ENCODE assay signal across 17 cellular contexts in the genomic region with DNA sequence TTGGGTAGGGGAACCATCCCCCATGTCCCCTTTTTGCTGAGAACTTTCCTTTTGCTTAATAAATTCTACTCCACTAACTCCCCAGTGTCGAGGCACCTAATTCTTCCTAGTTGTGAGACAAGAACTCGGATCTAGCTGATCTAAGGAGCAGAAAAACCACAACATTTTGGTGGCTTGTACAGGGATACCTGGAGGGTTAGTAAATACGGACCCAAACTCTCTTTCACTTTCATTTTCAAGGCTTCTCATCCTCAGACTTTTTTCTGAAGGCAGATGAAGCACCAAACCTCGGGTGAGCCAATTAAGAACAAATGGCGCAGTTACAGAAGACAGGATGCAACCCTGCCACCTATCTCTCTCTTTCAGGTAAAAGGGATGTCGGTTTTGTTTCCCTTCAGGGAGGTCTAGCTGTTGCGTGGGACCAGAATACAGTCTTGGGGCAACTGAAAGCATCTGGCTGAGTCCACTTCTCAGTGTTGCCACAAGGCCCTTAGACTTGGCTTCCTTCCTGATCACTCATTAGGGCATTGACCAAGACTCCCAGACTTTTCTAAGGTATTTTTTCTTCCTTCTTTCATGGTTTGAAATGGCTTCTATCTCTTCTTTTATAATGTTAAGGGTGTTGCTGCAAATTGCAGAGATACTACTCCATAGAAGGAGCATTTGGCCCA. TPM values are rescaled to one million over a fixed set of nuclear protein-coding genes. Genes with fewer than 3 reads are reported as not detected.
DNase-seq lines count a peak whose midpoint lies in the region; ATAC-seq and TF ChIP-seq lines count a peak whose summit lies in the region.
"Had no signal": no experiment of that assay in that cellular context is flagged by ENCODE, and none has a peak within 500 bp of the region (broad histone marks: within the 10 kb centered on the region; RNA-seq: fewer than 3 reads in every experiment).

No MANE protein-coding gene starts in this region.

- no peaks in the 10 kb centered on the region for H3K27me3 ChIP-seq in MM.1S (replicated peaks; ENCODE audit: insufficient read depth, low read length)
- H3K27me3 ChIP-seq in H7 (ENCODE audit: control insufficient read depth, insufficient read depth, low read length) = no peaks in the 10 kb centered on the region
- H3K27me3 ChIP-seq: tibial nerve had no signal

- H3K4me3 ChIP-seq in MM.1S (ENCODE audit: low read length) (peak overlapping the region; percentile 54), H7 (ENCODE audit: insufficient read depth, low read depth, low read length) (no peak overlapping the region)
- H3K4me3 ChIP-seq: GM23338, tibial nerve had no signal

- peak overlapping the region; percentile 63 to 70 for H3K4me3 Mint-ChIP-seq in effector memory CD8-positive, alpha-beta T cell
- H3K4me3 Mint-ChIP-seq: CD4-positive, alpha-beta T cell; GM23338 had no signal

- H3K9ac ChIP-seq in MM.1S (ENCODE audit: low read length) = peak overlapping the region; percentile 37; the same call in 1 of the 2 replicates

- peak overlapping the region; percentile 78 for H2AFZ ChIP-seq in MM.1S (ENCODE audit: low read length)
- H2AFZ ChIP-seq: GM23338 had no signal

- H4K20me1 ChIP-seq in MM.1S (ENCODE audit: insufficient read depth, low read length) = no peaks in the 10 kb centered on the region

- ATAC-seq in effector memory CD8-positive, alpha-beta T cell (replicated peaks) = no peak
- ATAC-seq in GM18520 (IDR thresholded peaks at IDR 0.05; ENCODE audit: unreplicated experiment) (no peak), omental fat pad (ENCODE audit: low FRiP score) (no peak)
- ATAC-seq: GM23338 had no signal

- H3F3A ChIP-seq in MM.1S (ENCODE audit: insufficient read depth, low read length) = no peaks in the 10 kb centered on the region; the same call in 1 of the 2 replicates

- no peaks in the 10 kb centered on the region for H3K9me3 ChIP-seq in MM.1S (replicated peaks; ENCODE audit: insufficient read depth, low read length)
- H3K9me3 ChIP-seq: tibial nerve had no signal

- TF ChIP-seq CTCF in MM.1S (IDR thresholded peaks at IDR 0.05; ENCODE audit: low read length) (peak; percentile 3; the same call in 1 of the 2 replicates), omental fat pad (IDR thresholded peaks at IDR 0.05) (no peak)

- H3K4me1 ChIP-seq in MM.1S (ENCODE audit: low read length) = 0 out of 2 replicates have a peak, but pooled peaks cover 3% of the 10 kb centered on the region
- H3K4me1 ChIP-seq: tibial nerve had no signal

- H3K4me1 Mint-ChIP-seq in effector memory CD8-positive, alpha-beta T cell (ENCODE audit: low read depth in 2 of 2) = peaks cover 8 to 13% of the 10 kb centered on the region in 2 donors

- DNase-seq in DMS53 (lab: John Stamatoyannopoulos, UW) (peak; percentile 9), DMS53 treated with DMSO at 0.1 percent for 48 hours (lab: John Stamatoyannopoulos, UW; ENCODE audit: unreplicated experiment) (no peak), EL (peak; percentile 13), MM.1S (peak; percentile 83), omental fat pad (ENCODE audit: low spot score) (no peak), H7 (no peak)
- DNase-seq in effector memory CD8-positive, alpha-beta T cell = no peak
- DNase-seq: CD4-positive, alpha-beta T cell; effector memory CD4-positive, alpha-beta T cell; GF-D8; NCI-H1930; retina; T-helper 9 cell had no signal

- H3K9me3 Mint-ChIP-seq in effector memory CD8-positive, alpha-beta T cell = peaks cover 4 to 9% of the 10 kb centered on the region in 2 donors
- H3K9me3 Mint-ChIP-seq: CD4-positive, alpha-beta T cell had no signal

- H3K9me2 ChIP-seq in MM.1S (replicated peaks; ENCODE audit: insufficient read depth, low read length) = no peaks in the 10 kb centered on the region

- no peaks in the 10 kb centered on the region for H3K79me2 ChIP-seq in MM.1S (ENCODE audit: low read length)

- H3K36me3 ChIP-seq in MM.1S (replicated peaks; ENCODE audit: insufficient read depth, low read length) (no peaks in the 10 kb centered on the region), H7 (replicated peaks; ENCODE audit: control insufficient read depth, insufficient read depth, low read length) (no peaks in the 10 kb centered on the region)
- H3K36me3 ChIP-seq: tibial nerve had no signal

- H3K27me3 Mint-ChIP-seq in effector memory CD8-positive, alpha-beta T cell = no peaks in the 10 kb centered on the region
- H3K27me3 Mint-ChIP-seq: CD4-positive, alpha-beta T cell had no signal

- no peaks in the 10 kb centered on the region for H3K36me3 Mint-ChIP-seq in effector memory CD8-positive, alpha-beta T cell (ENCODE audit: insufficient read depth)

- peak overlapping the region; percentile 49; the same call in 1 of the 2 replicates for H3K27ac ChIP-seq in MM.1S (ENCODE audit: low read length)
- H3K27ac ChIP-seq: 22Rv1, tibial nerve had no signal

- H3K27ac Mint-ChIP-seq in effector memory CD8-positive, alpha-beta T cell = peak overlapping the region in 1 of 2 donors; percentile 41
- H3K27ac Mint-ChIP-seq: CD4-positive, alpha-beta T cell; GM23338 had no signal

- peak overlapping the region; percentile 60 for H3K4me2 ChIP-seq in MM.1S (ENCODE audit: low read depth, low read length)
- H3K4me2 ChIP-seq: GM23338 had no signal

RNA-seq across cellular contexts. Expression of a gene that starts 11.1 kb away (rescaled TPM):
- not detected for total RNA-seq in omental fat pad
- 0.31 and 0.74 TPM in 2 replicates for total RNA-seq in H7 (2014; rRNA removed; shearing (Covaris generic))
- total RNA-seq: CD4-positive, alpha-beta T cell had no signal

Comparison
In these comparisons a context has a peak if more than half of its experiments do, and no peak if none do; other contexts are left out.
1. DNase-seq: peak in DMS53 (single experiment), EL (single experiment) and MM.1S (single experiment); none in DMS53 treated with DMSO at 0.1 percent for 48 hours (single experiment), effector memory CD8-positive, alpha-beta T cell (0 of 3), omental fat pad (single experiment) and H7 (single experiment).